ENCODE assay signal across 27 cellular contexts in genomic region chr4:126419266-126419665, GRCh38.
"Had no signal": no experiment of that assay in that cellular context is flagged by ENCODE, and none has a peak within 500 bp of the region (broad histone marks: within the 10 kb centered on the region; RNA-seq: fewer than 3 reads in every experiment).

No MANE protein-coding gene starts in this region.

- H3K27me3 ChIP-seq: stomach, suprapubic skin, testis, thyroid gland, tibial artery, tibial nerve, transverse colon, upper lobe of left lung, upper lobe of right lung, uterus, vagina had no signal

- DNase-seq: stimulated activated CD4-positive, alpha-beta T cell treated with anti-CD3 and anti-CD28 coated beads, Interleukin-2, amount 100 ng/mL, for 48 hours; stimulated activated CD4-positive, alpha-beta T cell treated with anti-CD3 and anti-CD28 coated beads, Interleukin-4, amount 100 ng/mL, for 1 hour; stimulated activated CD4-positive, alpha-beta T cell treated with anti-CD3 and anti-CD28 coated beads, Interleukin-4, amount 100 ng/mL, for 24 hours; stimulated activated CD4-positive, alpha-beta T cell treated with anti-CD3 and anti-CD28 coated beads, Interleukin-4, amount 100 ng/mL, for 4 hours; stimulated activated CD8-positive, alpha-beta memory T cell treated with anti-CD3 and anti-CD28 coated beads, Interleukin-4, amount 100 ng/mL, for 48 hours; stimulated activated naive B cell treated with anti-CD40 and anti-IgM and Interleukin-4, amounts not matched to agents 10 μg/mL and 1 μg/mL and 100 μg/mL, for 72 hours; stimulated activated naive CD4-positive, alpha-beta T cell; stimulated activated naive CD4-positive, alpha-beta T cell treated with Interleukin-2 at 50 U/mL for 16 hours; stimulated activated naive CD8-positive, alpha-beta T cell treated with anti-CD3 and anti-CD28 coated beads, Interleukin-15, amount 100 ng/mL, for 72 hours; stimulated activated naive CD8-positive, alpha-beta T cell treated with anti-CD3 and anti-CD28 coated beads, Interleukin-15, Interleukin-2, amounts not matched to agents 100 U/mL and 50 U/mL, for 24 hours; stomach; substantia nigra; testis; thyroid gland; tibial artery; transverse colon; trophoblast cell; upper lobe of left lung; upper lobe of right lung; uterus had no signal

- FAIRE-seq: urothelium cell line had no signal

- H3K9me3 ChIP-seq: testis, thyroid gland, uterus, vagina had no signal

- H3K4me1 ChIP-seq: suprapubic skin, testis, tibial artery, tibial nerve, transverse colon, upper lobe of left lung, upper lobe of right lung, uterus, vagina had no signal

- H3K4me3 ChIP-seq: stomach, suprapubic skin, testis, thoracic aorta, thyroid gland, tibial artery, tibial nerve, transverse colon, upper lobe of left lung, upper lobe of right lung, uterus, vagina had no signal

- H3K27ac ChIP-seq: stomach, suprapubic skin, testis, thoracic aorta, thyroid gland, tibial artery, tibial nerve, transverse colon, upper lobe of left lung, upper lobe of right lung, uterus, vagina had no signal

- ATAC-seq: stimulated activated effector memory CD8-positive, alpha-beta T cell treated with anti-CD3 and anti-CD28 coated beads, Interleukin-12 subunit alpha, Interleukin-12 subunit beta, amount 100 ng/mL, for 72 hours; stimulated activated memory B cell treated with anti-CD40 and anti-IgM and Interleukin-4, amounts not matched to agents 10 μg/mL and 1 μg/mL and 100 μg/mL, for 72 hours; stimulated activated naive B cell treated with anti-CD40 and anti-IgM and Interleukin-4, amounts not matched to agents 10 μg/mL and 1 μg/mL and 100 μg/mL, for 72 hours; stimulated activated naive CD8-positive, alpha-beta T cell treated with anti-CD3 and anti-CD28 coated beads, Interleukin-15, amount 100 ng/mL, for 72 hours; stimulated activated naive CD8-positive, alpha-beta T cell treated with anti-CD3 and anti-CD28 coated beads, Interleukin-15, Interleukin-2, amounts not matched to agents 100 U/mL and 50 U/mL, for 24 hours; upper lobe of right lung had no signal

- H3K36me3 ChIP-seq: stomach, suprapubic skin, thoracic aorta, thyroid gland, tibial artery, tibial nerve, transverse colon, upper lobe of left lung, upper lobe of right lung, uterus, vagina had no signal
